Comparison of ENCODE assay signal across 17 cellular contexts in genomic region chr13:105278797-105279425, GRCh38.
DNase-seq lines count a peak whose midpoint lies in the region; ATAC-seq, FAIRE-seq and TF ChIP-seq lines count a peak whose summit lies in the region.
"Had no signal": no experiment of that assay in that cellular context is flagged by ENCODE, and none has a peak within 500 bp of the region (broad histone marks: within the 10 kb centered on the region; RNA-seq: fewer than 3 reads in every experiment).

No MANE protein-coding gene starts in this region.

- peaks cover 51% of the 10 kb centered on the region for H3K4me1 Mint-ChIP-seq in neural progenitor cell
- H3K4me1 Mint-ChIP-seq: IgD-negative memory B cell had no signal

- in situ Hi-C loops in GM23248 (cut with MboI) = no loop called here

- no peaks in the 10 kb centered on the region for H3K79me2 ChIP-seq in H1 (ENCODE audit: control insufficient read depth in 1 of 2, insufficient read depth in 2 of 2, low read length in 2 of 2)
- H3K79me2 ChIP-seq in neural progenitor cell (ENCODE audit: low read depth) = no peaks in the 10 kb centered on the region
- H3K79me2 ChIP-seq in GM23248 (ENCODE audit: insufficient read depth) = no peaks in the 10 kb centered on the region

- DNase-seq in NCI-H510A (lab: John Stamatoyannopoulos, UW) (peak; percentile 21), H1 (ENCODE audit: low read depth in 1 of 2, low spot score in 2 of 2) (peak; percentile 15 to 53), neural progenitor cell (ENCODE audit: low spot score) (peak; percentile 73), GM23248 (no peak)
- DNase-seq: activated effector memory CD4-positive, alpha-beta T cell treated with Interleukin-2 at 50 U/mL for 16 hours; amygdala; foreskin melanocyte; NCI-H1092 treated with DMSO at 0.1 percent for 48 hours; sigmoid colon; stimulated activated CD4-positive, alpha-beta T cell treated with anti-CD3 and anti-CD28 coated beads, Interleukin-2, amount 100 ng/mL, for 48 hours; testis had no signal

- no peak for TF ChIP-seq EP300 in H1 (IDR thresholded peaks at IDR 0.05; ENCODE audit: borderline replicate concordance in 1 of 2, low read depth in 2 of 2, low read length in 2 of 2)

- peak overlapping the region; percentile 53 for H4K5ac ChIP-seq in H1 (ENCODE audit: insufficient read length, low read depth, low read length)

- H2BK120ac ChIP-seq in H1 (replicated peaks; ENCODE audit: low read depth, low read length) = peak overlapping the region; percentile 96

- peak overlapping the region; percentile 51 for H3K9ac ChIP-seq in HUES48 (ENCODE audit: low read depth, low read length)
- H3K9ac ChIP-seq in H1 (replicated peaks in 1 of 4; ENCODE audit: extremely low read depth in 1 of 4, low read depth in 3 of 4, low read length in 3 of 4) = no peak overlapping the region
- no peak overlapping the region for H3K9ac ChIP-seq in neural progenitor cell
- no peak overlapping the region for H3K9ac ChIP-seq in GM23248
- H3K9ac ChIP-seq: BLaER1 had no signal

- peak overlapping the region; percentile 32; the same call in 1 of the 2 replicates for H2BK12ac ChIP-seq in H1 (ENCODE audit: low read depth, low read length)

- peak overlapping the region; percentile 96 for H2BK20ac ChIP-seq in H1 (ENCODE audit: low read length)

- ATAC-seq in GM21528 (IDR thresholded peaks at IDR 0.05; ENCODE audit: low FRiP score, unreplicated experiment) (no peak), GM18909 (IDR thresholded peaks at IDR 0.05; ENCODE audit: poor library complexity, unreplicated experiment) (no peak)

- peak overlapping the region; percentile 31; the same call in 1 of the 2 replicates for H4K8ac ChIP-seq in H1 (ENCODE audit: extremely low read depth, insufficient read depth, low read length)

- H2AFZ ChIP-seq in H1 (ENCODE audit: low read length) (peak overlapping the region; percentile 94), neural progenitor cell (replicated peaks) (no peak overlapping the region), GM23248 (no peak overlapping the region)

- POLR2A ChIA-PET in H1 (lab: Charles Lee; ENCODE audit: partially characterized antibody) = no interaction called here

- peak; percentile 58 for FAIRE-seq in H1 (lab: Jason Lieb, UNC)
- FAIRE-seq: endothelial cell of umbilical vein had no signal

- no peak overlapping the region for H2AK5ac ChIP-seq in H1 (ENCODE audit: low read depth, low read length)

- no peak for TF ChIP-seq POLR2A in H1 (IDR thresholded peaks at IDR 0.05; ENCODE audit: control extremely low read depth in 1 of 2, low read depth in 2 of 2, low read length in 2 of 2)

- H3K36me3 Mint-ChIP-seq in neural progenitor cell = peaks cover 1% of the 10 kb centered on the region
- H3K36me3 Mint-ChIP-seq: IgD-negative memory B cell had no signal

- CTCF ChIA-PET in H1 (lab: Charles Lee; ENCODE audit: partially characterized antibody) = no interaction called here

- peak overlapping the region; percentile 83 for H3K27ac ChIP-seq in HUES48 (ENCODE audit: low read depth, low read length)
- H3K27ac ChIP-seq in H1 (ENCODE audit: low read depth, low read length) = peak overlapping the region; percentile 11; the same call in 1 of the 2 replicates
- H3K27ac ChIP-seq in neural progenitor cell = no peak overlapping the region
- H3K27ac ChIP-seq in GM23248 = no peak overlapping the region
- H3K27ac ChIP-seq: BLaER1, sigmoid colon, testis had no signal

- H2BK15ac ChIP-seq in H1 (ENCODE audit: low read length) = no peak overlapping the region

- TF ChIP-seq CTCF in H1 (IDR thresholded peaks at IDR 0.05; ENCODE audit: control extremely low read depth in 1 of 3, insufficient read depth in 1 of 3, low read depth in 1 of 3, low read length in 3 of 3) (no peak), neural progenitor cell (IDR thresholded peaks at IDR 0.05) (no peak)

- H3K9me3 ChIP-seq in HUES48 (ENCODE audit: control insufficient read depth, insufficient read depth, low read length) = no peaks in the 10 kb centered on the region
- no peaks in the 10 kb centered on the region for H3K9me3 ChIP-seq in H1 (ENCODE audit: insufficient read depth in 2 of 2, low read depth in 1 of 2, low read length in 1 of 2)
- no peaks in the 10 kb centered on the region for H3K9me3 ChIP-seq in neural progenitor cell (ENCODE audit: low read depth)
- no peaks in the 10 kb centered on the region for H3K9me3 ChIP-seq in GM23248 (ENCODE audit: low read depth)
- H3K9me3 ChIP-seq: BLaER1, sigmoid colon, testis had no signal

- H4K91ac ChIP-seq in H1 (replicated peaks; ENCODE audit: insufficient read length, low read length) = peak overlapping the region; percentile 47

- no peak overlapping the region for H3K23ac ChIP-seq in H1 (ENCODE audit: insufficient read length)

- H3K23me2 ChIP-seq in H1 (ENCODE audit: low read depth, low read length) = no peaks in the 10 kb centered on the region

- peaks cover 10% of the 10 kb centered on the region for H3K9me3 Mint-ChIP-seq in neural progenitor cell

- WGBS in H1 (ENCODE audit: extremely low coverage in 1 of 2, insufficient coverage in 1 of 2, insufficient read length in 1 of 2, insufficient replicate concordance in 2 of 2, low coverage in 1 of 2, low lambda C conversion rate in 2 of 2, missing lambda C conversion rate in 1 of 2), 2 experiments = 23% methylated on average over 5 of the region's 5 CpGs; no CpG with 5 or more reads in 1 of the 2 experiments
- WGBS in GM23248 (ENCODE audit: low coverage in 1 of 2, low lambda C conversion rate in 2 of 2, missing lambda C conversion rate in 2 of 2), 2 experiments = 11% methylated on average over 5 of the region's 5 CpGs

- H3K27ac Mint-ChIP-seq in neural progenitor cell = peak overlapping the region; percentile 80
- H3K27ac Mint-ChIP-seq: IgD-negative memory B cell had no signal

- H3K79me1 ChIP-seq in H1 (ENCODE audit: low read depth, low read length) = no peaks in the 10 kb centered on the region

- H3K18ac ChIP-seq in H1 (ENCODE audit: extremely low read depth, low read length) = peak overlapping the region; percentile 26

- peak overlapping the region; percentile 19 for H3K4me3 Mint-ChIP-seq in neural progenitor cell
- H3K4me3 Mint-ChIP-seq: IgD-negative memory B cell had no signal

- H3K27me3 Mint-ChIP-seq in neural progenitor cell (ENCODE audit: insufficient read depth, low read depth) = peaks cover 4% of the 10 kb centered on the region
- H3K27me3 Mint-ChIP-seq: IgD-negative memory B cell had no signal

- TF ChIP-seq RAD21 in H1 (IDR thresholded peaks at IDR 0.05 in 1 of 2, conservative IDR thresholded peaks at IDR 0.05 in 1 of 2; ENCODE audit: low read depth in 2 of 2, low read length in 2 of 2) = peak in 1 of 2 experiments; percentile 12; a peak in 2 of 4 replicates

- H3F3A ChIP-seq in neural progenitor cell (ENCODE audit: low read depth) = peaks cover 24% of the 10 kb centered on the region
- H3F3A ChIP-seq in GM23248 (ENCODE audit: insufficient read depth) = no peaks in the 10 kb centered on the region

- no peak overlapping the region for H3K4ac ChIP-seq in H1 (replicated peaks; ENCODE audit: insufficient read length, low read depth, low read length)

- H3K9me2 ChIP-seq in GM23248 (ENCODE audit: insufficient read depth) = no peaks in the 10 kb centered on the region

- H3K4me2 ChIP-seq in H1 (ENCODE audit: insufficient read depth in 1 of 2, low read depth in 2 of 2, low read length in 2 of 2) (peak overlapping the region; percentile 59 to 62), neural progenitor cell (peak overlapping the region; percentile 53), GM23248 (ENCODE audit: unreplicated experiment) (no peak overlapping the region)
- H3K4me2 ChIP-seq: BLaER1 had no signal

- H3K27me3 ChIP-seq in HUES48 (ENCODE audit: control insufficient read depth, insufficient read depth, low read length) = no peaks in the 10 kb centered on the region
- H3K27me3 ChIP-seq in H1 (replicated peaks in 1 of 4; ENCODE audit: control insufficient read depth in 3 of 4, extremely low read depth in 1 of 4, insufficient read depth in 3 of 4, low read length in 3 of 4) = no peaks in the 10 kb centered on the region
- H3K27me3 ChIP-seq in neural progenitor cell = no peaks in the 10 kb centered on the region
- no peaks in the 10 kb centered on the region for H3K27me3 ChIP-seq in GM23248 (replicated peaks; ENCODE audit: insufficient read depth)
- H3K27me3 ChIP-seq: BLaER1, sigmoid colon, testis had no signal

- H3K14ac ChIP-seq in H1 (ENCODE audit: insufficient read length) = no peak overlapping the region

- no peaks in the 10 kb centered on the region for H4K20me1 ChIP-seq in H1 (replicated peaks in 1 of 2; ENCODE audit: control insufficient read depth in 1 of 2, insufficient read depth in 2 of 2, low read length in 2 of 2)
- no peaks in the 10 kb centered on the region for H4K20me1 ChIP-seq in neural progenitor cell (ENCODE audit: low read depth)
- H4K20me1 ChIP-seq in GM23248 (ENCODE audit: insufficient read depth) = no peaks in the 10 kb centered on the region
- H4K20me1 ChIP-seq: BLaER1 had no signal

- H3K36me3 ChIP-seq in HUES48 (ENCODE audit: control insufficient read depth, insufficient read depth, low read length) (no peaks in the 10 kb centered on the region), H1 (ENCODE audit: control insufficient read depth in 2 of 4, insufficient read depth in 4 of 4, low read length in 3 of 4) (no peaks in the 10 kb centered on the region), neural progenitor cell (no peaks in the 10 kb centered on the region), GM23248 (ENCODE audit: low read depth) (no peaks in the 10 kb centered on the region)
- H3K36me3 ChIP-seq: BLaER1, sigmoid colon had no signal

- H3K4me1 ChIP-seq in HUES48 (ENCODE audit: control insufficient read depth, insufficient read depth, low read length) (peaks cover 56% of the 10 kb centered on the region), H1 (replicated peaks in 1 of 4; ENCODE audit: control insufficient read depth in 3 of 4, insufficient read depth in 4 of 4, low read length in 3 of 4) (peaks cover 5 to 23% (median 13%) of the 10 kb centered on the region in 4 experiments), neural progenitor cell (peaks cover 44% of the 10 kb centered on the region), GM23248 (ENCODE audit: insufficient read depth) (no peaks in the 10 kb centered on the region)
- H3K4me1 ChIP-seq: BLaER1, sigmoid colon, testis had no signal

- peak overlapping the region; percentile 63; the same call in 1 of the 2 replicates for H2BK5ac ChIP-seq in H1 (ENCODE audit: low read depth, low read length)

- H3K4me3 ChIP-seq in HUES48 (ENCODE audit: low read depth, low read length) = peak overlapping the region; percentile 43
- H3K4me3 ChIP-seq in H1 (ENCODE audit: extremely low read depth in 1 of 4, insufficient read depth in 2 of 4, low read depth in 3 of 4, low read length in 4 of 4) = peak overlapping the region in 2 of 4 experiments; percentile 12 to 26; a peak in 2 of 8 replicates
- no peak overlapping the region for H3K4me3 ChIP-seq in neural progenitor cell
- H3K4me3 ChIP-seq in GM23248 = no peak overlapping the region
- H3K4me3 ChIP-seq: BLaER1, sigmoid colon, testis had no signal

- no peak overlapping the region for H3K56ac ChIP-seq in H1 (replicated peaks; ENCODE audit: insufficient read length, low read depth, low read length)

TF ChIP-seq in H1, 55 proteins besides CTCF, POLR2A, EP300 and RAD21 (continues in another document):
- TF ChIP-seq SAP30 (IDR thresholded peaks at IDR 0.05; ENCODE audit: insufficient read depth, insufficient replicate concordance, low read length) = no peak
- no peak for TF ChIP-seq SIN3A (conservative IDR thresholded peaks at IDR 0.05 in 1 of 2, IDR thresholded peaks at IDR 0.05 in 1 of 2; ENCODE audit: low read depth in 1 of 2, low read length in 2 of 2)
- peak; percentile 74 for TF ChIP-seq MAFK (IDR thresholded peaks at IDR 0.05; ENCODE audit: low read depth, low read length)

Comparison
In these comparisons a context has a peak if more than half of its experiments do, and no peak if none do; other contexts are left out.
1. H3K27ac ChIP-seq: peak in HUES48 (single experiment) and H1 (single experiment); none in neural progenitor cell (single experiment) and GM23248 (single experiment).